In genomic region chr17:16652847-16653366, GRCh38 we compare ENCODE assay signal across 9 cellular contexts. TPM values are rescaled to one million over a fixed set of nuclear protein-coding genes. Genes with fewer than 3 reads are reported as not detected.
DNase-seq lines count a peak whose midpoint lies in the region; ATAC-seq, FAIRE-seq and TF ChIP-seq lines count a peak whose summit lies in the region.
"Had no signal": no experiment of that assay in that cellular context is flagged by ENCODE, and none has a peak within 500 bp of the region (broad histone marks: within the 10 kb centered on the region; RNA-seq: fewer than 3 reads in every experiment).

No MANE protein-coding gene starts in this region.

- CTCF ChIA-PET in CD4-positive, alpha-beta T cell (lab: Charles Lee): interaction anchor here (0.7 to 1.8 kb wide), 3 partner anchors 13 to 116 kb away, joined by 3 to 9 read pairs (median 4); no protein-coding TSS in a partner anchor

- no peaks in the 10 kb centered on the region for H3K9me3 Mint-ChIP-seq in CD4-positive, alpha-beta T cell
- H3K9me3 Mint-ChIP-seq in activated naive CD8-positive, alpha-beta T cell (ENCODE audit: low read depth): no peaks in the 10 kb centered on the region

- H3K27me3 Mint-ChIP-seq in CD4-positive, alpha-beta T cell: peaks cover 17% of the 10 kb centered on the region
- H3K27me3 Mint-ChIP-seq in activated naive CD8-positive, alpha-beta T cell: peaks cover 4% of the 10 kb centered on the region

- peaks cover 31% of the 10 kb centered on the region for H3K4me1 Mint-ChIP-seq in CD4-positive, alpha-beta T cell (ENCODE audit: low read depth)
- peaks cover 20% of the 10 kb centered on the region for H3K4me1 Mint-ChIP-seq in activated naive CD8-positive, alpha-beta T cell (ENCODE audit: low read depth)

- peak overlapping the region; percentile 31 for H3K27ac Mint-ChIP-seq in CD4-positive, alpha-beta T cell
- H3K27ac Mint-ChIP-seq in activated naive CD8-positive, alpha-beta T cell: peak overlapping the region; percentile 81

- peak overlapping the region; percentile 29 for H3K4me3 ChIP-seq in hepatocyte
- H3K4me3 ChIP-seq in small intestine (ENCODE audit: low read depth in 1 of 2, low read length in 2 of 2): peak overlapping the region; percentile 67 to 77

- H3K36me3 ChIP-seq in hepatocyte (replicated peaks; ENCODE audit: insufficient read depth, low read depth) (no peaks in the 10 kb centered on the region), small intestine (ENCODE audit: control insufficient read depth in 2 of 2, insufficient read depth in 2 of 2, low read length in 2 of 2) (no peaks in the 10 kb centered on the region)

- H3K27me3 ChIP-seq in CD4-positive, alpha-beta T cell (ENCODE audit: control insufficient read depth, insufficient read depth, low read length): no peaks in the 10 kb centered on the region
- no peaks in the 10 kb centered on the region for H3K27me3 ChIP-seq in hepatocyte
- no peaks in the 10 kb centered on the region for H3K27me3 ChIP-seq in small intestine (ENCODE audit: control insufficient read depth in 2 of 2, insufficient read depth in 2 of 2, low read length in 2 of 2)

- 18% methylated on average over 8 of the region's 8 CpGs for WGBS in hepatocyte (ENCODE audit: low lambda C conversion rate, missing lambda C conversion rate)
- WGBS in small intestine, 3 donors: 8 to 14% (median 14%) methylated on average over 7 to 8 of the region's 8 CpGs

- H3K4me1 ChIP-seq in hepatocyte (ENCODE audit: insufficient read depth) (peaks cover 6% of the 10 kb centered on the region), small intestine (ENCODE audit: control insufficient read depth in 2 of 2, insufficient read depth in 1 of 2, low read depth in 1 of 2, low read length in 1 of 2) (peaks cover 0 to 8% of the 10 kb centered on the region in 2 donors)

- H3K9me3 ChIP-seq in CD4-positive, alpha-beta T cell (ENCODE audit: control insufficient read depth, low read length): no peaks in the 10 kb centered on the region
- H3K9me3 ChIP-seq in hepatocyte (ENCODE audit: low read depth): no peaks in the 10 kb centered on the region
- no peaks in the 10 kb centered on the region for H3K9me3 ChIP-seq in small intestine (ENCODE audit: control insufficient read depth, low read depth)

- H3K4me2 ChIP-seq in hepatocyte: peak overlapping the region; percentile 84

- H3K4me3 Mint-ChIP-seq in CD4-positive, alpha-beta T cell: peak overlapping the region; percentile 86
- peak overlapping the region; percentile 92 for H3K4me3 Mint-ChIP-seq in activated naive CD8-positive, alpha-beta T cell

- H3K79me2 ChIP-seq in hepatocyte: peaks cover 16% of the 10 kb centered on the region

- H2AFZ ChIP-seq in hepatocyte: peak overlapping the region; percentile 81

- intact Hi-C loops in CD4-positive, alpha-beta T cell (cut with DNase I, micrococcal nuclease): loop anchor here in 1 of 2 experiments (5.0 kb wide), 2 partner anchors 66 to 824 kb away; partner anchors contain the start of gene MED9

- H3K27ac ChIP-seq in CD4-positive, alpha-beta T cell (ENCODE audit: low read depth, low read length): no peak overlapping the region
- peak overlapping the region; percentile 91 for H3K27ac ChIP-seq in hepatocyte
- H3K27ac ChIP-seq in small intestine (ENCODE audit: low read depth in 1 of 2, low read length in 1 of 2): peak overlapping the region; percentile 77 to 88

- H3K36me3 Mint-ChIP-seq in CD4-positive, alpha-beta T cell (ENCODE audit: low read depth): peaks cover 10% of the 10 kb centered on the region
- H3K36me3 Mint-ChIP-seq in activated naive CD8-positive, alpha-beta T cell: peaks cover 6% of the 10 kb centered on the region

- H3K9me2 ChIP-seq in hepatocyte (replicated peaks; ENCODE audit: insufficient read depth): no peaks in the 10 kb centered on the region

- TF ChIP-seq CTCF in CD4-positive, alpha-beta T cell (IDR thresholded peaks at IDR 0.05): no peak
- no peak for TF ChIP-seq CTCF in hepatocyte (IDR thresholded peaks at IDR 0.05; ENCODE audit: poor library complexity)

- no peaks in the 10 kb centered on the region for H4K20me1 ChIP-seq in hepatocyte (ENCODE audit: insufficient read depth, poor library complexity, severe bottlenecking)

- DNase-seq in CD4-positive, alpha-beta T cell: no peak
- DNase-seq in hepatocyte (ENCODE audit: low spot score): no peak
- DNase-seq in small intestine: no peak
- DNase-seq in dedifferentiated amniotic fluid mesenchymal stem cell (ENCODE audit: extremely low spot score): no peak
- no peak for DNase-seq in activated CD4-positive, alpha-beta T cell treated with anti-CD3 and anti-CD28 coated beads for 48 hours
- no peak for DNase-seq in occipital lobe (lab: John Stamatoyannopoulos, UW)

- no peak for ATAC-seq in CD4-positive, alpha-beta T cell (ENCODE audit: poor library complexity)
- ATAC-seq in HG02763 (IDR thresholded peaks at IDR 0.05; ENCODE audit: unreplicated experiment): peak; percentile 11

- POLR2A ChIA-PET in CD4-positive, alpha-beta T cell (lab: Charles Lee): interaction anchor here (1.2 kb wide), 1 partner anchor 214 kb away, joined by 3 read pairs; no protein-coding TSS in a partner anchor

- no peak for FAIRE-seq in small intestine (lab: Jason Lieb, UNC)

RNA-seq across cellular contexts. Expression of gene ZNF624, which starts 0.7 kb away (rescaled TPM):
- total RNA-seq in CD4-positive, alpha-beta T cell: 1 to 10 TPM; 2.8 to 3.2 TPM
- total RNA-seq in hepatocyte: 6.6 and 7.1 TPM in 2 replicates
- polyA plus RNA-seq in hepatocyte: 3.0 and 3.2 TPM in 2 replicates
- under 1 TPM; 0.45 to 0.85 (median 0.54) TPM for polyA plus RNA-seq in small intestine
- total RNA-seq in occipital lobe: 30.4 TPM

RNA-seq across cellular contexts. Expression of gene CCDC144A, which starts 37.1 kb away (rescaled TPM):
- 10 to 100 TPM; 10.1 to 11.1 TPM for total RNA-seq in CD4-positive, alpha-beta T cell
- total RNA-seq in hepatocyte (0.48 and 0.50 TPM in 2 replicates), occipital lobe (4.4 TPM)
- polyA plus RNA-seq in hepatocyte (0.47 and 0.51 TPM in 2 replicates), small intestine (under 1 TPM in 1 of 3 donors, not detected in 2; 0.73 TPM)
- total RNA-seq: HT1080 had no signal
